ENCODE assay signal across 24 cellular contexts in the genomic region with DNA sequence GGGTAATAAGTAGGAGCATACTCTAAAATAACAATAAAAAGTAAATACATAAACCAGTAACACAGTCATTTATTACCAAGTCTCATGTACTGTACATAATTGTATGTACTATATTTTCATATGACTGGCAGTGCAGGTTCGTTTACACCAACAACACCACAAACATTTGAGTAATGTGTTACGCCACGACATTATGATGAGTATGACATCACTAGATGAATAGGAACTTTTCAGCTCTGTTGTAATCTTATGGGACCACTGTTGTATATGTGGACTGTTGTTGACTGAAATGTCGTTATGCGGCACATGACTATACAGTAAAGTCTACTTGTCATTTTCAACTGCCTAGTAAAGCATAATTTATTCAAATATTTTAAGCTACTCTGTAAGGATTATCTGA. TPM values are rescaled to one million over a fixed set of nuclear protein-coding genes. Genes with fewer than 3 reads are reported as not detected.
A peak's percentile ranks its signal among the peaks of the same experiment; 100 is the strongest.
DNase-seq lines count a peak whose midpoint lies in the region; ATAC-seq and TF ChIP-seq lines count a peak whose summit lies in the region.
"Had no signal": no experiment of that assay in that cellular context is flagged by ENCODE, and none has a peak within 500 bp of the region (broad histone marks: within the 10 kb centered on the region; RNA-seq: fewer than 3 reads in every experiment).

No MANE protein-coding gene starts in this region.

- no peaks in the 10 kb centered on the region for H3K4me1 Mint-ChIP-seq in activated T-cell treated with anti-CD3 and anti-CD28 coated beads, Interleukin-2, amount 50 U/mL, for 72 hours (ENCODE audit: low read depth)
- no peaks in the 10 kb centered on the region for H3K4me1 Mint-ChIP-seq in CD8-positive, alpha-beta T cell (ENCODE audit: low read depth)
- H3K4me1 Mint-ChIP-seq: T-cell had no signal

- H3K4me3 ChIP-seq in ACC112 (ENCODE audit: low read depth, low read length) (no peak overlapping the region), GM23248 (no peak overlapping the region), RWPE2 (ENCODE audit: severe bottlenecking) (no peak overlapping the region)
- H3K4me3 ChIP-seq in CD8-positive, alpha-beta T cell (ENCODE audit: low read depth, low read length): no peak overlapping the region
- H3K4me3 ChIP-seq: BLaER1, tibial nerve had no signal

- no peak overlapping the region for H3K4me3 Mint-ChIP-seq in activated T-cell treated with anti-CD3 and anti-CD28 coated beads, Interleukin-2, amount 50 U/mL, for 72 hours
- no peak overlapping the region for H3K4me3 Mint-ChIP-seq in CD8-positive, alpha-beta T cell
- H3K4me3 Mint-ChIP-seq: activated T-cell treated with anti-CD3 and anti-CD28 coated beads, Interleukin-2, amount 50 U/mL, for 24 hours; brain; natural killer cell treated with Interleukin-12 subunit alpha and Interleukin-12 subunit beta and Interleukin-15 and Interleukin-18, amount 100 ng/mL, for 72 hours; T-cell had no signal

- POLR2A ChIA-PET in CD8-positive, alpha-beta T cell (lab: Charles Lee): no interaction called here

- H3K27ac ChIP-seq in ACC112 (ENCODE audit: low read depth, low read length) (peak overlapping the region; percentile 72), GM23248 (peak overlapping the region; percentile 11; the same call in 1 of the 2 replicates), RWPE2 (ENCODE audit: poor library complexity, severe bottlenecking) (peak overlapping the region; percentile 74)
- H3K27ac ChIP-seq in CD8-positive, alpha-beta T cell (ENCODE audit: low read depth, low read length): no peak overlapping the region
- H3K27ac ChIP-seq: BLaER1, tibial nerve had no signal

- intact Hi-C loops in CD8-positive, alpha-beta T cell (cut with DNase I, micrococcal nuclease): no loop called here

- no peak for DNase-seq in GM23248
- no peak for DNase-seq in RWPE2 (ENCODE audit: low spot score)
- peak; percentile 51 for DNase-seq in fibroblast of gingiva (ENCODE audit: low read depth)
- DNase-seq in LoVo (ENCODE audit: low spot score): no peak
- DNase-seq in activated T-cell treated with anti-CD3 and anti-CD28 coated beads, Interleukin-2, amount 50 U/mL, for 72 hours: no peak
- no peak for DNase-seq in CD8-positive, alpha-beta T cell
- DNase-seq: ACHN; activated CD4-positive, alpha-beta T cell treated with anti-CD3 and anti-CD28 coated beads, Interleukin-2, amount 50 U/mL, for 1 hour; activated naive CD4-positive, alpha-beta T cell; activated T-cell treated with anti-CD3 and anti-CD28 coated beads, Interleukin-2, amount 50 U/mL, for 24 hours; hypothalamus; left colon; mammary epithelial cell; NCI-H1436 treated with DMSO at 0.1 percent for 48 hours; NCI-H748 treated with DMSO at 0.1 percent for 48 hours; occipital lobe; stimulated activated CD4-positive, alpha-beta T cell treated with anti-CD3 and anti-CD28 coated beads, Interleukin-4, amount 100 ng/mL, for 24 hours; T-cell had no signal

- peak overlapping the region; percentile 28 for H3K4me2 ChIP-seq in GM23248 (ENCODE audit: unreplicated experiment)
- H3K4me2 ChIP-seq: BLaER1 had no signal

- TF ChIP-seq CTCF in RWPE2 (IDR thresholded peaks at IDR 0.05; ENCODE audit: poor library complexity, severe bottlenecking): no peak
- TF ChIP-seq CTCF in CD8-positive, alpha-beta T cell (IDR thresholded peaks at IDR 0.05): no peak

- CTCF ChIA-PET in CD8-positive, alpha-beta T cell (lab: Charles Lee): no interaction called here

- H3K4me1 ChIP-seq in ACC112 (ENCODE audit: control insufficient read depth, insufficient read depth, low read length, unreplicated experiment): peaks cover 26% of the 10 kb centered on the region
- peaks cover 41% of the 10 kb centered on the region for H3K4me1 ChIP-seq in GM23248 (ENCODE audit: insufficient read depth)
- H3K4me1 ChIP-seq in RWPE2 (ENCODE audit: insufficient read depth, poor library complexity, severe bottlenecking): peaks cover 45% of the 10 kb centered on the region
- H3K4me1 ChIP-seq in CD8-positive, alpha-beta T cell (ENCODE audit: insufficient read depth, low read length): no peaks in the 10 kb centered on the region
- H3K4me1 ChIP-seq: BLaER1, tibial nerve had no signal

- H3F3A ChIP-seq in GM23248 (ENCODE audit: insufficient read depth): peaks cover 25% of the 10 kb centered on the region; the same call in 1 of the 2 replicates

- 93 to 97% methylated on average over 5 of the region's 5 CpGs for WGBS in GM23248 (ENCODE audit: low coverage in 1 of 2, low lambda C conversion rate in 2 of 2, missing lambda C conversion rate in 2 of 2), 2 experiments

- H3K36me3 ChIP-seq in ACC112 (ENCODE audit: insufficient read depth, low read length): peaks cover 12% of the 10 kb centered on the region
- 0 out of 2 replicates have a peak, but pooled peaks cover 10% of the 10 kb centered on the region for H3K36me3 ChIP-seq in GM23248 (ENCODE audit: low read depth)
- H3K36me3 ChIP-seq in RWPE2 (ENCODE audit: low read depth): peaks cover 81% of the 10 kb centered on the region
- H3K36me3 ChIP-seq in CD8-positive, alpha-beta T cell (ENCODE audit: insufficient read depth, low read length): no peaks in the 10 kb centered on the region
- H3K36me3 ChIP-seq: tibial nerve had no signal

- H2AFZ ChIP-seq in ACC112 (ENCODE audit: low read length, unreplicated experiment) (no peak overlapping the region), GM23248 (no peak overlapping the region)

- peaks cover 0 to 1% of the 10 kb centered on the region in 2 donors for H3K9me3 Mint-ChIP-seq in activated T-cell treated with anti-CD3 and anti-CD28 coated beads, Interleukin-2, amount 50 U/mL, for 72 hours
- H3K9me3 Mint-ChIP-seq in CD8-positive, alpha-beta T cell: no peaks in the 10 kb centered on the region
- H3K9me3 Mint-ChIP-seq: activated T-cell treated with anti-CD3 and anti-CD28 coated beads, Interleukin-2, amount 50 U/mL, for 24 hours; brain; natural killer cell treated with Interleukin-12 subunit alpha and Interleukin-12 subunit beta and Interleukin-15 and Interleukin-18, amount 100 ng/mL, for 72 hours; T-cell had no signal

- no peaks in the 10 kb centered on the region for H3K9me3 ChIP-seq in GM23248 (ENCODE audit: low read depth)
- no peaks in the 10 kb centered on the region for H3K9me3 ChIP-seq in RWPE2 (ENCODE audit: severe bottlenecking)
- H3K9me3 ChIP-seq in CD8-positive, alpha-beta T cell (ENCODE audit: low read length): no peaks in the 10 kb centered on the region
- H3K9me3 ChIP-seq: BLaER1, tibial nerve had no signal

- H3K9me2 ChIP-seq in GM23248 (ENCODE audit: insufficient read depth): no peaks in the 10 kb centered on the region

- H3K27me3 Mint-ChIP-seq in activated T-cell treated with anti-CD3 and anti-CD28 coated beads, Interleukin-2, amount 50 U/mL, for 72 hours (ENCODE audit: low read depth): no peaks in the 10 kb centered on the region
- H3K27me3 Mint-ChIP-seq in CD8-positive, alpha-beta T cell (ENCODE audit: low read depth): no peaks in the 10 kb centered on the region
- H3K27me3 Mint-ChIP-seq: activated T-cell treated with anti-CD3 and anti-CD28 coated beads, Interleukin-2, amount 50 U/mL, for 24 hours; brain; natural killer cell treated with Interleukin-12 subunit alpha and Interleukin-12 subunit beta and Interleukin-15 and Interleukin-18, amount 100 ng/mL, for 72 hours; T-cell had no signal

- in situ Hi-C loops in GM23248 (cut with MboI): no loop called here

- H4K20me1 ChIP-seq in GM23248 (ENCODE audit: insufficient read depth): no peaks in the 10 kb centered on the region
- H4K20me1 ChIP-seq: BLaER1 had no signal

- H3K27ac Mint-ChIP-seq in activated T-cell treated with anti-CD3 and anti-CD28 coated beads, Interleukin-2, amount 50 U/mL, for 72 hours: no peak overlapping the region
- H3K27ac Mint-ChIP-seq in CD8-positive, alpha-beta T cell: no peak overlapping the region
- H3K27ac Mint-ChIP-seq: activated T-cell treated with anti-CD3 and anti-CD28 coated beads, Interleukin-2, amount 50 U/mL, for 24 hours; brain; natural killer cell treated with Interleukin-12 subunit alpha and Interleukin-12 subunit beta and Interleukin-15 and Interleukin-18, amount 100 ng/mL, for 72 hours; T-cell had no signal

- peaks cover 6 to 16% of the 10 kb centered on the region in 2 donors for H3K36me3 Mint-ChIP-seq in activated T-cell treated with anti-CD3 and anti-CD28 coated beads, Interleukin-2, amount 50 U/mL, for 72 hours (ENCODE audit: insufficient read depth in 2 of 2)
- H3K36me3 Mint-ChIP-seq in CD8-positive, alpha-beta T cell: no peaks in the 10 kb centered on the region
- H3K36me3 Mint-ChIP-seq: brain; natural killer cell treated with Interleukin-12 subunit alpha and Interleukin-12 subunit beta and Interleukin-15 and Interleukin-18, amount 100 ng/mL, for 72 hours; T-cell had no signal

- H3K79me2 ChIP-seq in ACC112 (ENCODE audit: control insufficient read depth, insufficient read depth, low read length, unreplicated experiment) (peaks cover 6% of the 10 kb centered on the region), GM23248 (ENCODE audit: insufficient read depth) (no peaks in the 10 kb centered on the region)

- H3K27me3 ChIP-seq in ACC112 (ENCODE audit: insufficient read depth, low read length) (no peaks in the 10 kb centered on the region), GM23248 (replicated peaks; ENCODE audit: insufficient read depth) (no peaks in the 10 kb centered on the region), RWPE2 (ENCODE audit: insufficient read depth, poor library complexity, severe bottlenecking) (no peaks in the 10 kb centered on the region)
- H3K27me3 ChIP-seq in CD8-positive, alpha-beta T cell (ENCODE audit: insufficient read depth, low read length): no peaks in the 10 kb centered on the region
- H3K27me3 ChIP-seq: BLaER1, tibial nerve had no signal

- 0 out of 3 replicates have a peak, but pooled peaks have one; percentile 7 for ATAC-seq in RWPE2 (ENCODE audit: low read depth)
- no peak for ATAC-seq in GM21619 (IDR thresholded peaks at IDR 0.05; ENCODE audit: unreplicated experiment)
- no peak for ATAC-seq in activated T-cell treated with anti-CD3 and anti-CD28 coated beads, Interleukin-2, amount 50 U/mL, for 72 hours (replicated peaks in 1 of 2)
- ATAC-seq in CD8-positive, alpha-beta T cell: no peak
- ATAC-seq: left colon; natural killer cell treated with Interleukin-12 subunit alpha and Interleukin-12 subunit beta and Interleukin-15 and Interleukin-18, amount 100 ng/mL, for 72 hours; T-cell had no signal

- H3K9ac ChIP-seq in GM23248: no peak overlapping the region
- H3K9ac ChIP-seq: BLaER1 had no signal

RNA-seq across cellular contexts. Expression of a gene that starts 18.6 kb away (rescaled TPM):
- 7.8 and 12.5 TPM in 2 replicates for total RNA-seq in GM23248 (2014; rRNA removed; shearing (Covaris generic))
- polyA plus RNA-seq in GM23248 (2016; fragmentation: Nextera tagmentation; extraction: Ambion mirVana): 8.7 and 9.1 TPM in 2 replicates
- total RNA-seq in activated T-cell treated with anti-CD3 and anti-CD28 coated beads, Interleukin-2, amount 50 U/mL, for 72 hours: 10 to 100 TPM; 26.6 to 29.2 TPM
- 1 to 10 TPM; 1.5 to 2.6 TPM for total RNA-seq in CD8-positive, alpha-beta T cell

RNA-seq across cellular contexts. Expression of a gene that starts 18.8 kb away (rescaled TPM):
- total RNA-seq in GM23248 (2014; rRNA removed; shearing (Covaris generic)): 11.0 and 15.9 TPM in 2 replicates
- 11.1 and 13.1 TPM in 2 replicates for polyA plus RNA-seq in GM23248 (2016; fragmentation: Nextera tagmentation; extraction: Ambion mirVana)
- 10 to 100 TPM; 18.2 to 19.5 TPM for total RNA-seq in activated T-cell treated with anti-CD3 and anti-CD28 coated beads, Interleukin-2, amount 50 U/mL, for 72 hours
- 1 to 10 TPM; 2.8 to 3.7 TPM for total RNA-seq in CD8-positive, alpha-beta T cell
